ENCODE assay signal across 16 cellular contexts in genomic region chr15:64901141-64901540, GRCh38. TPM values are rescaled to one million over a fixed set of nuclear protein-coding genes. Genes with fewer than 3 reads are reported as not detected.
DNase-seq lines count a peak whose midpoint lies in the region; ATAC-seq lines count a peak whose summit lies in the region.
"Had no signal": no experiment of that assay in that cellular context is flagged by ENCODE, and none has a peak within 500 bp of the region (broad histone marks: within the 10 kb centered on the region; RNA-seq: fewer than 3 reads in every experiment).

No MANE protein-coding gene starts in this region.

- peaks cover 18% of the 10 kb centered on the region for H3K36me3 Mint-ChIP-seq in T-helper 1 cell treated with Interleukin-12 subunit alpha and Interleukin-12 subunit beta and Interleukin-4 antibody, amounts not matched to agents 30 μg/mL and 1 μg/mL, for 36 hours (ENCODE audit: low read depth)
- H3K36me3 Mint-ChIP-seq in CD8-positive, alpha-beta memory T cell: peaks cover 0 to 8% (median 6%) of the 10 kb centered on the region in 3 donors
- peaks cover 22% of the 10 kb centered on the region for H3K36me3 Mint-ChIP-seq in effector memory CD8-positive, alpha-beta T cell (ENCODE audit: insufficient read depth)

- no peaks in the 10 kb centered on the region for H3K27me3 ChIP-seq in CD8-positive, alpha-beta memory T cell (ENCODE audit: insufficient read depth, low read length, poor library complexity, severe bottlenecking)
- H3K27me3 ChIP-seq: BLaER1 had no signal

- H3K4me3 Mint-ChIP-seq in T-helper 1 cell treated with Interleukin-12 subunit alpha and Interleukin-12 subunit beta and Interleukin-4 antibody, amounts not matched to agents 30 μg/mL and 1 μg/mL, for 36 hours: no peak overlapping the region
- no peak overlapping the region for H3K4me3 Mint-ChIP-seq in CD8-positive, alpha-beta memory T cell
- no peak overlapping the region for H3K4me3 Mint-ChIP-seq in effector memory CD8-positive, alpha-beta T cell
- H3K4me3 Mint-ChIP-seq: HFFc6 had no signal

- peaks cover 10% of the 10 kb centered on the region for H3K9me3 Mint-ChIP-seq in T-helper 1 cell treated with Interleukin-12 subunit alpha and Interleukin-12 subunit beta and Interleukin-4 antibody, amounts not matched to agents 30 μg/mL and 1 μg/mL, for 36 hours
- H3K9me3 Mint-ChIP-seq in CD8-positive, alpha-beta memory T cell: peaks cover 0 to 6% (median 3%) of the 10 kb centered on the region in 5 donors
- H3K9me3 Mint-ChIP-seq in effector memory CD8-positive, alpha-beta T cell: peaks cover 0 to 1% of the 10 kb centered on the region in 2 donors

- no peak overlapping the region for H3K27ac ChIP-seq in CD8-positive, alpha-beta memory T cell (ENCODE audit: low read depth, low read length)
- H3K27ac ChIP-seq: BLaER1, HL-60 had no signal

- no peak overlapping the region for H3K4me3 ChIP-seq in CD8-positive, alpha-beta memory T cell (ENCODE audit: low read length)
- H3K4me3 ChIP-seq: BLaER1, HAP-1 had no signal

- DNase-seq in T-helper 1 cell (no peak), posterior vena cava (ENCODE audit: low spot score) (peak; percentile 26), HK-2 (ENCODE audit: unreplicated experiment) (no peak)
- no peak for DNase-seq in CD8-positive, alpha-beta memory T cell
- no peak for DNase-seq in effector memory CD8-positive, alpha-beta T cell
- DNase-seq: 8988T, AML-193, DND-41, GDM1, HFFc6, IMR-90 had no signal

- peaks cover 4% of the 10 kb centered on the region for H3K9me3 ChIP-seq in CD8-positive, alpha-beta memory T cell (ENCODE audit: low read length)

- no peaks in the 10 kb centered on the region for H3K36me3 ChIP-seq in CD8-positive, alpha-beta memory T cell (ENCODE audit: insufficient read depth, low read length)
- H3K36me3 ChIP-seq: BLaER1, HAP-1 had no signal

- CTCF ChIA-PET in CD8-positive, alpha-beta memory T cell (lab: Charles Lee): interaction anchor here (1.3 to 1.6 kb wide), 2 partner anchors 8 to 173 kb away, joined by 4 to 7 read pairs; no protein-coding TSS in a partner anchor

- no peak for ATAC-seq in effector memory CD8-positive, alpha-beta T cell (replicated peaks)
- no peak for ATAC-seq in HG03108 (IDR thresholded peaks at IDR 0.05; ENCODE audit: unreplicated experiment)

- H3K27me3 Mint-ChIP-seq in T-helper 1 cell treated with Interleukin-12 subunit alpha and Interleukin-12 subunit beta and Interleukin-4 antibody, amounts not matched to agents 30 μg/mL and 1 μg/mL, for 36 hours (ENCODE audit: low read depth): no peaks in the 10 kb centered on the region
- H3K27me3 Mint-ChIP-seq in CD8-positive, alpha-beta memory T cell: no peaks in the 10 kb centered on the region
- no peaks in the 10 kb centered on the region for H3K27me3 Mint-ChIP-seq in effector memory CD8-positive, alpha-beta T cell

- peaks cover 56% of the 10 kb centered on the region for H3K4me1 Mint-ChIP-seq in T-helper 1 cell treated with Interleukin-12 subunit alpha and Interleukin-12 subunit beta and Interleukin-4 antibody, amounts not matched to agents 30 μg/mL and 1 μg/mL, for 36 hours (ENCODE audit: low read depth)
- H3K4me1 Mint-ChIP-seq in CD8-positive, alpha-beta memory T cell: peaks cover 48 to 67% (median 61%) of the 10 kb centered on the region in 3 donors
- peaks cover 56 to 57% of the 10 kb centered on the region in 2 donors for H3K4me1 Mint-ChIP-seq in effector memory CD8-positive, alpha-beta T cell (ENCODE audit: low read depth in 2 of 2)

- intact Hi-C loops in posterior vena cava (cut with DNase I): no loop called here

- peak overlapping the region; percentile 36 for H3K27ac Mint-ChIP-seq in T-helper 1 cell treated with Interleukin-12 subunit alpha and Interleukin-12 subunit beta and Interleukin-4 antibody, amounts not matched to agents 30 μg/mL and 1 μg/mL, for 36 hours
- H3K27ac Mint-ChIP-seq in CD8-positive, alpha-beta memory T cell: peak overlapping the region in 6 of 8 donors; percentile 33 to 84 (median 66)
- H3K27ac Mint-ChIP-seq in effector memory CD8-positive, alpha-beta T cell: peak overlapping the region; percentile 6 to 35
- H3K27ac Mint-ChIP-seq: HFFc6 had no signal

- POLR2A ChIA-PET in CD8-positive, alpha-beta memory T cell (lab: Charles Lee): no interaction called here

- H3K4me1 ChIP-seq in CD8-positive, alpha-beta memory T cell (ENCODE audit: insufficient read depth, low read length): peaks cover 40% of the 10 kb centered on the region

RNA-seq across cellular contexts. Expression of gene ANKDD1A, which starts 10.6 kb away (rescaled TPM):
- total RNA-seq in CD8-positive, alpha-beta memory T cell: 1 to 10 TPM; 3.0 TPM
- 2.4 TPM for polyA plus RNA-seq in CD8-positive, alpha-beta memory T cell
- 10 to 100 TPM; 17.1 to 25.1 TPM for total RNA-seq in posterior vena cava

RNA-seq across cellular contexts. Expression of gene PLEKHO2, which starts 59.4 kb away (rescaled TPM):
- total RNA-seq in CD8-positive, alpha-beta memory T cell: 10 to 100 TPM; 15.8 to 16.1 TPM
- 33.3 TPM for polyA plus RNA-seq in CD8-positive, alpha-beta memory T cell
- total RNA-seq in posterior vena cava: 10 to 100 TPM; 40.9 to 50.1 TPM

Comparison
In these comparisons a context has a peak if more than half of its experiments do, and no peak if none do; other contexts are left out.
1. RNA of gene ANKDD1A, which starts 10.6 kb away (total RNA-seq): 17.1 to 25.1 TPM in posterior vena cava; 3.0 TPM in CD8-positive, alpha-beta memory T cell; every median in the first group is over 4 times any median in the second.
2. Peak in every context shown above with its lines, with median percentiles within 50 percentile points of each other: H3K27ac Mint-ChIP-seq.